Comparison of ENCODE assay signal across 8 cellular contexts in genomic region chr20:35329435-35330139, GRCh38. TPM values are rescaled to one million over a fixed set of nuclear protein-coding genes. Genes with fewer than 3 reads are reported as not detected.
DNase-seq lines count a peak whose midpoint lies in the region; ATAC-seq and TF ChIP-seq lines count a peak whose summit lies in the region.

No MANE protein-coding gene starts in this region.

- DNase-seq in Caki2 (ENCODE audit: low read depth) = peak; percentile 62
- no peak for DNase-seq in HFFc6
- DNase-seq in SJSA1 (ENCODE audit: low read depth in 1 of 2, low spot score in 2 of 2) = peak; percentile 70 to 74
- DNase-seq in cardiac fibroblast (ENCODE audit: low read depth in 2 of 2) = peak in 1 of 2 donors; percentile 60
- peak; percentile 15 for DNase-seq in osteoblast (ENCODE audit: insufficient read length, low spot score, missing footprints)
- DNase-seq in effector memory CD4-positive, alpha-beta T cell = no peak

- no peaks in the 10 kb centered on the region for H3K9me3 Mint-ChIP-seq in HFFc6

- H4K20me1 ChIP-seq in osteoblast (ENCODE audit: insufficient read depth, low read length) = no peaks in the 10 kb centered on the region

- no peak overlapping the region for H3K4me3 ChIP-seq in SJSA1
- H3K4me3 ChIP-seq in cardiac fibroblast (replicated peaks in 1 of 2; ENCODE audit: low read depth in 2 of 2, low read length in 2 of 2) = no peak overlapping the region
- H3K4me3 ChIP-seq in osteoblast (ENCODE audit: insufficient read depth, low read length) = no peak overlapping the region
- H3K4me3 ChIP-seq in effector memory CD4-positive, alpha-beta T cell (ENCODE audit: insufficient read depth, low read depth, low read length, poor library complexity, severe bottlenecking) = no peak overlapping the region

- H3K4me3 Mint-ChIP-seq in HFFc6 = no peak overlapping the region

- H3K79me2 ChIP-seq in osteoblast (ENCODE audit: insufficient read depth, low read length) = no peaks in the 10 kb centered on the region

- no peak overlapping the region for H2AFZ ChIP-seq in osteoblast (ENCODE audit: low read length)

- H3K27me3 ChIP-seq in SJSA1 (replicated peaks) (no peaks in the 10 kb centered on the region), osteoblast (ENCODE audit: insufficient read depth, low read length) (no peaks in the 10 kb centered on the region)
- H3K27me3 ChIP-seq in effector memory CD4-positive, alpha-beta T cell (replicated peaks; ENCODE audit: control insufficient read depth, insufficient read depth, low read length, poor library complexity, severe bottlenecking) = no peaks in the 10 kb centered on the region

- no peaks in the 10 kb centered on the region for H3K9me3 ChIP-seq in SJSA1 (replicated peaks)
- H3K9me3 ChIP-seq in osteoblast (ENCODE audit: low read depth, low read length) = no peaks in the 10 kb centered on the region
- H3K9me3 ChIP-seq in effector memory CD4-positive, alpha-beta T cell (ENCODE audit: control insufficient read depth, low read length) = no peaks in the 10 kb centered on the region

- TF ChIP-seq CTCF in HFFc6 (IDR thresholded peaks at IDR 0.05) (peak; percentile 82), cardiac fibroblast (IDR thresholded peaks at IDR 0.05; ENCODE audit: low read depth, low read length) (peak; percentile 67), osteoblast (IDR thresholded peaks at IDR 0.05; ENCODE audit: extremely low read depth, low read depth, low read length) (peak; percentile 67)

- H3K4me2 ChIP-seq in osteoblast (ENCODE audit: insufficient read depth, low read length) = no peak overlapping the region

- peaks cover 10% of the 10 kb centered on the region for H3K36me3 ChIP-seq in SJSA1
- peaks cover 4% of the 10 kb centered on the region for H3K36me3 ChIP-seq in osteoblast (ENCODE audit: insufficient read depth, low read length)
- H3K36me3 ChIP-seq in effector memory CD4-positive, alpha-beta T cell (ENCODE audit: control insufficient read depth, insufficient read depth, low read length) = no peaks in the 10 kb centered on the region

- no peak for ATAC-seq in HG02970 (IDR thresholded peaks at IDR 0.05; ENCODE audit: low FRiP score, unreplicated experiment)
- no peak for ATAC-seq in GM21423 (IDR thresholded peaks at IDR 0.05; ENCODE audit: unreplicated experiment)

- no peak overlapping the region for H3K27ac ChIP-seq in SJSA1
- H3K27ac ChIP-seq in osteoblast (ENCODE audit: low read depth, low read length) = no peak overlapping the region
- no peak overlapping the region for H3K27ac ChIP-seq in effector memory CD4-positive, alpha-beta T cell (ENCODE audit: insufficient read depth, low read length, poor library complexity, severe bottlenecking)

- H3K4me1 Mint-ChIP-seq in HFFc6 (ENCODE audit: low read depth) = peaks cover 66% of the 10 kb centered on the region

- peak overlapping the region; percentile 8; the same call in 1 of the 2 replicates for H3K27ac Mint-ChIP-seq in HFFc6

- in situ Hi-C loops in Caki2 (cut with HindIII; ENCODE audit: low pct_unique_long_range_greater_than_20kb, low sequenced_read_pairs) = no loop called here

- peaks cover 29% of the 10 kb centered on the region for H3K4me1 ChIP-seq in SJSA1 (replicated peaks)
- peaks cover 27% of the 10 kb centered on the region for H3K4me1 ChIP-seq in osteoblast (ENCODE audit: insufficient read depth, low read length)
- no peaks in the 10 kb centered on the region for H3K4me1 ChIP-seq in effector memory CD4-positive, alpha-beta T cell (ENCODE audit: control insufficient read depth, insufficient read depth, low read length, poor library complexity, severe bottlenecking)

- H3K36me3 Mint-ChIP-seq in HFFc6 (ENCODE audit: low read depth) = peaks cover 21% of the 10 kb centered on the region

- H3K27me3 Mint-ChIP-seq in HFFc6 (ENCODE audit: insufficient read depth) = peaks cover 2% of the 10 kb centered on the region

RNA-seq across cellular contexts. Expression of gene FAM83C, which starts 37.4 kb away (rescaled TPM):
- total RNA-seq in Caki2 (2014; rRNA removed; shearing (Covaris generic); ENCODE audit: low replicate concordance) = 0.20 TPM in 1 of 2 replicates, not detected in the other
- not detected for total RNA-seq in HFFc6 (2021; fragmentation: NEBNext Ultra II Directional; extraction: Animal tissue kit (Norgen Biotek cat#: 25700))
- not detected in 2 replicates for total RNA-seq in SJSA1 (2014; rRNA removed; shearing (Covaris generic))
- not detected in 2 replicates for total RNA-seq in osteoblast

RNA-seq across cellular contexts. Expression of gene EIF6, which starts 45.0 kb away (rescaled TPM):
- 321 and 355 TPM in 2 replicates for total RNA-seq in Caki2 (2014; rRNA removed; shearing (Covaris generic); ENCODE audit: low replicate concordance)
- 100 to 1,000 TPM; 176 to 194 (median 185) TPM for total RNA-seq in HFFc6 (2021; fragmentation: NEBNext Ultra II Directional; extraction: Animal tissue kit (Norgen Biotek cat#: 25700))
- 118 and 155 TPM in 2 replicates for total RNA-seq in SJSA1 (2014; rRNA removed; shearing (Covaris generic))
- total RNA-seq in osteoblast = 109 and 121 TPM in 2 replicates

RNA-seq across cellular contexts. Expression of gene MMP24OS, which starts 51.7 kb away (rescaled TPM):
- total RNA-seq in Caki2 (2014; rRNA removed; shearing (Covaris generic); ENCODE audit: low replicate concordance) = 9.0 and 16.5 TPM in 2 replicates
- total RNA-seq in HFFc6 (2021; fragmentation: NEBNext Ultra II Directional; extraction: Animal tissue kit (Norgen Biotek cat#: 25700)) = 100 to 1,000 TPM in 4 of 6 experiments, 10 to 100 TPM in 2; 91.7 to 117 (median 105) TPM
- 18.5 and 19.1 TPM in 2 replicates for total RNA-seq in SJSA1 (2014; rRNA removed; shearing (Covaris generic))
- total RNA-seq in osteoblast = 22.1 and 30.9 TPM in 2 replicates

Comparison
In these comparisons a context has a peak if more than half of its experiments do, and no peak if none do; other contexts are left out.
1. DNase-seq: peak in Caki2 (single experiment), SJSA1 (2 of 2) and osteoblast (single experiment); none in HFFc6 (single experiment) and effector memory CD4-positive, alpha-beta T cell (0 of 3).
2. Peak in every context shown above with its lines, with median percentiles within 50 percentile points of each other: CTCF ChIP-seq.